3 cellular contexts compared by ENCODE assay signal in genomic region chr12:125971981-125972380, GRCh38.
"Had no signal": no experiment of that assay in that cellular context is flagged by ENCODE, and none has a peak within 500 bp of the region (broad histone marks: within the 10 kb centered on the region; RNA-seq: fewer than 3 reads in every experiment).

No MANE protein-coding gene starts in this region.

- H3K4me3 ChIP-seq: GM12878 had no signal

- DNase-seq: GDM1, GF-D8 had no signal
